10 cellular contexts compared by ENCODE assay signal in the genomic region with DNA sequence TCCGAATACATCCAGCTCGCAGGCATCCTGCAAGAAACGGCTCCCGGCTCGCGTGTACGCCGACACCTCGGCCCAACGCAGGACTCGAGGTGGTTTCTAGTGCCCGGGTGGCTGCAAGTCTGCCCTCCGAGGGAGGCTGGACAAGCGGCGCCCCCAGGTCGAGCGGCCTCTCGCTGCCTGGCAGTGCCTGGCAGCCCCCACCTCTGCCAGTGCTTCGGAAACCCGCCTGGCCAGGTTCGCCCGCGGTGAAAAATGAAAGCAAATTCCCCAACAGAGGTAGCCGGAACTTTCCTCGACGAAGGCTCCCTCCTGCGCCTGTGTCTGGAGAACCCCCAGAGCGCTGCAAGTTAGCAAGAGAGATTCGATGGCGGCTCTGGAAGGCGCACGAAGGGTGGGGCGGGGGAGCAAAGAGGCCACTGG. TPM values are rescaled to one million over a fixed set of nuclear protein-coding genes. Genes with fewer than 3 reads are reported as not detected.
DNase-seq lines count a peak whose midpoint lies in the region; ATAC-seq and TF ChIP-seq lines count a peak whose summit lies in the region.
"Had no signal": no experiment of that assay in that cellular context is flagged by ENCODE, and none has a peak within 500 bp of the region (broad histone marks: within the 10 kb centered on the region; RNA-seq: fewer than 3 reads in every experiment).

No MANE protein-coding gene starts in this region.

- peaks cover 82% of the 10 kb centered on the region for H3K27me3 Mint-ChIP-seq in CD4-positive, alpha-beta T cell
- peaks cover 53 to 74% of the 10 kb centered on the region in 2 donors for H3K27me3 Mint-ChIP-seq in T-cell

- no peaks in the 10 kb centered on the region for H3K9me3 ChIP-seq in CD4-positive, alpha-beta T cell (ENCODE audit: control insufficient read depth, low read length)
- H3K9me3 ChIP-seq in esophagus muscularis mucosa: no peaks in the 10 kb centered on the region
- H3K9me3 ChIP-seq in neutrophil: no peaks in the 10 kb centered on the region

- intact Hi-C loops in CD4-positive, alpha-beta T cell (cut with DNase I, micrococcal nuclease): loop anchor here (10.0 kb wide), 2 partner anchors 1577 to 1707 kb away; no protein-coding TSS in a partner anchor
- intact Hi-C loops in esophagus muscularis mucosa (cut with DNase I): loop anchor here (5.0 to 10.0 kb wide), 3 partner anchors 100 to 680 kb away; no protein-coding TSS in a partner anchor

- TF ChIP-seq CTCF in CD4-positive, alpha-beta T cell (IDR thresholded peaks at IDR 0.05): no peak
- TF ChIP-seq CTCF in esophagus muscularis mucosa (IDR thresholded peaks at IDR 0.05): peak in 2 of 3 experiments; percentile 6 to 10
- TF ChIP-seq CTCF in neutrophil (IDR thresholded peaks at IDR 0.05): no peak
- no peak for TF ChIP-seq CTCF in foreskin fibroblast (IDR thresholded peaks at IDR 0.05; ENCODE audit: low read depth, low read length)

- H3K36me3 Mint-ChIP-seq in CD4-positive, alpha-beta T cell (ENCODE audit: low read depth): no peaks in the 10 kb centered on the region
- no peaks in the 10 kb centered on the region for H3K36me3 Mint-ChIP-seq in T-cell

- H3K27me3 ChIP-seq in CD4-positive, alpha-beta T cell (ENCODE audit: control insufficient read depth, insufficient read depth, low read length): peaks cover 92% of the 10 kb centered on the region
- peaks cover 0 to 11% (median 0%) of the 10 kb centered on the region in 4 donors for H3K27me3 ChIP-seq in esophagus muscularis mucosa
- peaks cover 99% of the 10 kb centered on the region for H3K27me3 ChIP-seq in neutrophil

- peak overlapping the region; percentile 78 for H3K4me3 Mint-ChIP-seq in CD4-positive, alpha-beta T cell
- peak overlapping the region; percentile 59 to 80 (median 63) for H3K4me3 Mint-ChIP-seq in T-cell

- H3K27ac ChIP-seq in CD4-positive, alpha-beta T cell (ENCODE audit: low read depth, low read length): no peak overlapping the region
- peak overlapping the region; percentile 99 to 100 (median 100) for H3K27ac ChIP-seq in esophagus muscularis mucosa (replicated peaks in 1 of 4)
- no peak overlapping the region for H3K27ac ChIP-seq in neutrophil

- no peak for TF ChIP-seq EP300 in esophagus muscularis mucosa (IDR thresholded peaks at IDR 0.05)

- H3K4me1 Mint-ChIP-seq in CD4-positive, alpha-beta T cell (ENCODE audit: low read depth): peaks cover 47% of the 10 kb centered on the region
- H3K4me1 Mint-ChIP-seq in T-cell: peaks cover 35 to 46% (median 42%) of the 10 kb centered on the region in 3 donors

- H3K4me3 ChIP-seq in esophagus muscularis mucosa (peak overlapping the region; percentile 78 to 93 (median 82)), neutrophil (ENCODE audit: low read depth in 1 of 2, low read length in 1 of 2) (peak overlapping the region; percentile 73 to 90), foreskin fibroblast (ENCODE audit: low read depth in 1 of 2, low read length in 2 of 2) (no peak overlapping the region)

- no peaks in the 10 kb centered on the region for H3K9me3 Mint-ChIP-seq in CD4-positive, alpha-beta T cell
- H3K9me3 Mint-ChIP-seq in T-cell: no peaks in the 10 kb centered on the region

- H3K36me3 ChIP-seq in esophagus muscularis mucosa (no peaks in the 10 kb centered on the region), neutrophil (no peaks in the 10 kb centered on the region)

- TF ChIP-seq POLR2A in esophagus muscularis mucosa (IDR thresholded peaks at IDR 0.05; ENCODE audit: low read depth): no peak

- CTCF ChIA-PET in CD4-positive, alpha-beta T cell (lab: Charles Lee): no interaction called here
- CTCF ChIA-PET in T-cell (lab: Charles Lee): no interaction called here

- 48% methylated on average over 14 of the region's 33 CpGs for WGBS in esophagus muscularis mucosa

- POLR2A ChIA-PET in CD4-positive, alpha-beta T cell (lab: Charles Lee): no interaction called here
- POLR2A ChIA-PET in T-cell (lab: Charles Lee): no interaction called here

- no peak for ATAC-seq in CD4-positive, alpha-beta T cell (ENCODE audit: poor library complexity)
- ATAC-seq in T-cell (replicated peaks in 1 of 4) (no peak), GM21515 (IDR thresholded peaks at IDR 0.05; ENCODE audit: unreplicated experiment) (no peak), HG03280 (IDR thresholded peaks at IDR 0.05; ENCODE audit: unreplicated experiment) (no peak)

- H3K27ac Mint-ChIP-seq in CD4-positive, alpha-beta T cell: no peak overlapping the region
- H3K27ac Mint-ChIP-seq in T-cell: no peak overlapping the region

- H3K4me1 ChIP-seq in esophagus muscularis mucosa (peaks cover 20 to 68% (median 61%) of the 10 kb centered on the region in 4 donors), neutrophil (ENCODE audit: control insufficient read depth in 1 of 2, insufficient read depth in 1 of 2, low read depth in 1 of 2, low read length in 1 of 2) (peaks cover 55 to 61% of the 10 kb centered on the region in 2 experiments)

- no peak for DNase-seq in CD4-positive, alpha-beta T cell
- DNase-seq in T-cell (no peak), esophagus muscularis mucosa (ENCODE audit: extremely low spot score) (no peak), foreskin fibroblast (no peak), NCI-H2196 (lab: John Stamatoyannopoulos, UW; ENCODE audit: unreplicated experiment) (no peak)
- DNase-seq: DND-41, NCI-H2107 had no signal

RNA-seq across cellular contexts. Expression of a gene that starts 5.7 kb away (rescaled TPM):
- total RNA-seq in CD4-positive, alpha-beta T cell: under 1 TPM; 0.38 to 0.47 TPM
- total RNA-seq in T-cell: under 1 TPM in 4 of 5 donors, not detected in 1; 0.16 to 0.38 (median 0.30) TPM
- 100 to 1,000 TPM in 1 of 4 donors, 10 to 100 TPM in 3; 21.2 to 101 (median 65.1) TPM for total RNA-seq in esophagus muscularis mucosa

RNA-seq across cellular contexts. Expression of a gene that starts 24.1 kb away (rescaled TPM):
- total RNA-seq in CD4-positive, alpha-beta T cell: not detected
- 1 to 10 TPM in 1 of 5 donors, under 1 TPM in 1, not detected in 3; 0.30 to 1.2 TPM for total RNA-seq in T-cell
- total RNA-seq in esophagus muscularis mucosa: 10 to 100 TPM; 14.3 to 34.9 (median 26.5) TPM

Comparison
In these comparisons a context has a peak if more than half of its experiments do, and no peak if none do; other contexts are left out.
1. H3K27ac ChIP-seq: peak in esophagus muscularis mucosa (4 of 4); none in CD4-positive, alpha-beta T cell (single experiment) and neutrophil (single experiment).
2. CTCF ChIP-seq: peak in esophagus muscularis mucosa (2 of 3); none in CD4-positive, alpha-beta T cell (single experiment), neutrophil (single experiment) and foreskin fibroblast (single experiment).
3. H3K4me3 ChIP-seq: peak in esophagus muscularis mucosa (4 of 4) and neutrophil (2 of 2); none in foreskin fibroblast (0 of 2).
4. RNA of a gene that starts 5.7 kb away (total RNA-seq): 21.2 to 101 TPM in esophagus muscularis mucosa; 0.38 to 0.47 TPM in CD4-positive, alpha-beta T cell and 0.16 to 0.38 TPM in T-cell; every median in the first group is over 10 times any median in the second.
5. RNA of a gene that starts 24.1 kb away (total RNA-seq): 14.3 to 34.9 TPM in esophagus muscularis mucosa; 0.30 to 1.2 TPM in T-cell and not detected in CD4-positive, alpha-beta T cell; every median in the first group is over 4 times any median in the second.